15 cellular contexts compared by ENCODE assay signal in genomic region chr18:33717339-33717738, GRCh38.
DNase-seq lines count a peak whose midpoint lies in the region; ATAC-seq, FAIRE-seq and TF ChIP-seq lines count a peak whose summit lies in the region.
"Had no signal": no experiment of that assay in that cellular context is flagged by ENCODE, and none has a peak within 500 bp of the region (broad histone marks: within the 10 kb centered on the region; RNA-seq: fewer than 3 reads in every experiment).

No MANE protein-coding gene starts in this region.

- no peaks in the 10 kb centered on the region for H3K4me1 Mint-ChIP-seq in activated T-helper 1 cell treated with anti-CD3 and anti-CD28 coated beads, Interleukin-12 subunit alpha, Interleukin-12 subunit beta, Interleukin-2, Interleukin-4 antibody, amounts not matched to agents 30 ng/mL and 10 ng/mL and 1 ng/mL, durations not matched to agents 14 hours and 24 hours and 36 hours (ENCODE audit: low read depth)
- H3K4me1 Mint-ChIP-seq in CD4-positive, alpha-beta memory T cell: no peaks in the 10 kb centered on the region

- H3K4me1 ChIP-seq in GM12878 (ENCODE audit: control insufficient read depth, insufficient read depth, low read length) (peaks cover 12% of the 10 kb centered on the region), right lobe of liver (no peaks in the 10 kb centered on the region)
- no peaks in the 10 kb centered on the region for H3K4me1 ChIP-seq in CD4-positive, alpha-beta memory T cell (ENCODE audit: insufficient read depth, low read length)
- H3K4me1 ChIP-seq: BLaER1 had no signal

- SMC1A ChIA-PET in GM12878 (lab: Charles Lee; ENCODE audit: uncharacterized antibody, unreplicated experiment): interaction anchor here (0.6 to 1.6 kb wide), 4 partner anchors 12 to 48 kb away, joined by 3 to 5 read pairs (median 4); no protein-coding TSS in a partner anchor

- POLR2A ChIA-PET in GM12878 (lab: Charles Lee): no interaction called here
- POLR2A ChIA-PET in CD4-positive, alpha-beta memory T cell (lab: Charles Lee; ENCODE audit: partially characterized antibody): no interaction called here

- FAIRE-seq in D721Med (lab: Jason Lieb, UNC) (peak; percentile 48), GM12878 (lab: Jason Lieb, UNC) (no peak)
- FAIRE-seq: GM12891 had no signal

- intact Hi-C loops in GM12878 (cut with micrococcal nuclease; ENCODE audit: unreplicated experiment) (no loop called here), right lobe of liver (cut with DNase I) (no loop called here)
- intact Hi-C loops in activated T-helper 1 cell treated with anti-CD3 and anti-CD28 coated beads, Interleukin-12 subunit alpha, Interleukin-12 subunit beta, Interleukin-2, Interleukin-4 antibody, amounts not matched to agents 30 ng/mL and 10 ng/mL and 1 ng/mL, durations not matched to agents 14 hours and 24 hours and 36 hours (cut with micrococcal nuclease): no loop called here
- intact Hi-C loops in CD4-positive, alpha-beta memory T cell (cut with micrococcal nuclease): no loop called here

- H4K20me1 ChIP-seq in GM12878 (ENCODE audit: control insufficient read depth, insufficient read depth): no peaks in the 10 kb centered on the region
- H4K20me1 ChIP-seq: BLaER1 had no signal

- CTCF ChIA-PET in GM12878 (lab: Yijun Ruan, JAX): interaction anchor here (0.9 to 2.3 kb wide), 4 partner anchors 9 to 16 kb away, joined by 3 to 9 read pairs (median 4); no protein-coding TSS in a partner anchor
- CTCF ChIA-PET in CD4-positive, alpha-beta memory T cell (lab: Charles Lee; ENCODE audit: partially characterized antibody): no interaction called here

- TF ChIP-seq RAD21 in GM12878 (IDR thresholded peaks at IDR 0.05; ENCODE audit: insufficient read depth, low read depth, low read length): no peak

- TF ChIP-seq POLR2A in GM12878 (IDR thresholded peaks at IDR 0.05; ENCODE audit: low read depth, low read length) (no peak), right lobe of liver (IDR thresholded peaks at IDR 0.05) (no peak)

- H3K9me3 Mint-ChIP-seq in activated T-helper 1 cell treated with anti-CD3 and anti-CD28 coated beads, Interleukin-12 subunit alpha, Interleukin-12 subunit beta, Interleukin-2, Interleukin-4 antibody, amounts not matched to agents 30 ng/mL and 10 ng/mL and 1 ng/mL, durations not matched to agents 14 hours and 24 hours and 36 hours: peaks cover 3% of the 10 kb centered on the region
- H3K9me3 Mint-ChIP-seq in CD4-positive, alpha-beta memory T cell: peaks cover 4 to 18% (median 11%) of the 10 kb centered on the region in 8 donors

- no peak for TF ChIP-seq EP300 in GM12878 (IDR thresholded peaks at IDR 0.05; ENCODE audit: borderline replicate concordance in 1 of 2, control insufficient read depth in 1 of 2, low read depth in 2 of 2, low read length in 2 of 2)

- DNase-seq in D721Med (ENCODE audit: insufficient read length, low spot score) (no peak), GM12878 (ENCODE audit: low read depth, low spot score) (no peak), right lobe of liver (no peak)
- DNase-seq in activated T-helper 1 cell treated with anti-CD3 and anti-CD28 coated beads, Interleukin-12 subunit alpha, Interleukin-12 subunit beta, Interleukin-2, Interleukin-4 antibody, amounts not matched to agents 30 ng/mL and 10 ng/mL and 1 ng/mL, durations not matched to agents 14 hours and 24 hours and 36 hours (ENCODE audit: low spot score): no peak
- no peak for DNase-seq in CD4-positive, alpha-beta memory T cell
- DNase-seq: 8988T, AML-193, DMS 273 treated with DMSO at 0.1 percent for 48 hours, GOT3, H9 had no signal

- RAD21 ChIA-PET in GM12878 (lab: Charles Lee; ENCODE audit: unreplicated experiment): no interaction called here

- H3K4me2 ChIP-seq in GM12878 (ENCODE audit: control insufficient read depth, insufficient read depth): no peak overlapping the region
- H3K4me2 ChIP-seq: BLaER1 had no signal

- no peak overlapping the region for H2AFZ ChIP-seq in GM12878 (ENCODE audit: control insufficient read depth, low read depth, low read length)

- no peak for TF ChIP-seq CTCF in D721Med (IDR thresholded peaks at IDR 0.05; ENCODE audit: insufficient read depth, missing control alignments)
- no peak for TF ChIP-seq CTCF in GM12878 (IDR thresholded peaks at IDR 0.05 in 2 of 3, conservative IDR thresholded peaks at IDR 0.05 in 1 of 3; ENCODE audit: control insufficient read depth in 2 of 3, extremely low read depth in 1 of 3, insufficient read depth in 1 of 3, low read depth in 3 of 3, low read length in 3 of 3)
- TF ChIP-seq CTCF in right lobe of liver (IDR thresholded peaks at IDR 0.05): no peak

- H3K36me3 ChIP-seq in GM12878 (ENCODE audit: control insufficient read depth in 2 of 2, insufficient read depth in 2 of 2, low read length in 1 of 2) (no peaks in the 10 kb centered on the region), right lobe of liver (no peaks in the 10 kb centered on the region)
- H3K36me3 ChIP-seq in CD4-positive, alpha-beta memory T cell (ENCODE audit: insufficient read depth, low read length): no peaks in the 10 kb centered on the region
- H3K36me3 ChIP-seq: BLaER1 had no signal

- H3K27ac ChIP-seq in GM12878 (ENCODE audit: control insufficient read depth, insufficient read depth) (no peak overlapping the region), right lobe of liver (no peak overlapping the region)
- no peak overlapping the region for H3K27ac ChIP-seq in CD4-positive, alpha-beta memory T cell (ENCODE audit: low read depth, low read length)
- H3K27ac ChIP-seq: BLaER1, HL-60 had no signal

- H3K27me3 ChIP-seq in GM12878 (replicated peaks in 1 of 2; ENCODE audit: control insufficient read depth in 2 of 2, insufficient read depth in 2 of 2, low read length in 1 of 2) (no peaks in the 10 kb centered on the region), right lobe of liver (no peaks in the 10 kb centered on the region)
- H3K27me3 ChIP-seq in CD4-positive, alpha-beta memory T cell (ENCODE audit: insufficient read depth, low read length): no peaks in the 10 kb centered on the region
- H3K27me3 ChIP-seq: BLaER1 had no signal

- H3K4me3 ChIP-seq in GM12878 (no peak overlapping the region), right lobe of liver (no peak overlapping the region)
- H3K4me3 ChIP-seq in CD4-positive, alpha-beta memory T cell (ENCODE audit: low read length in 2 of 2): no peak overlapping the region
- H3K4me3 ChIP-seq: BLaER1 had no signal

- no TSS peak for BruUV-seq in GM12878 (replicated peaks; lab: Mats Ljungman, UMichigan)

- no peaks in the 10 kb centered on the region for H3K79me2 ChIP-seq in GM12878 (ENCODE audit: control insufficient read depth, insufficient read depth, low read length)

- H3K27ac Mint-ChIP-seq in activated T-helper 1 cell treated with anti-CD3 and anti-CD28 coated beads, Interleukin-12 subunit alpha, Interleukin-12 subunit beta, Interleukin-2, Interleukin-4 antibody, amounts not matched to agents 30 ng/mL and 10 ng/mL and 1 ng/mL, durations not matched to agents 14 hours and 24 hours and 36 hours: no peak overlapping the region
- H3K27ac Mint-ChIP-seq in CD4-positive, alpha-beta memory T cell: no peak overlapping the region
- H3K27ac Mint-ChIP-seq: H9 had no signal

- no peaks in the 10 kb centered on the region for H3K36me3 Mint-ChIP-seq in activated T-helper 1 cell treated with anti-CD3 and anti-CD28 coated beads, Interleukin-12 subunit alpha, Interleukin-12 subunit beta, Interleukin-2, Interleukin-4 antibody, amounts not matched to agents 30 ng/mL and 10 ng/mL and 1 ng/mL, durations not matched to agents 14 hours and 24 hours and 36 hours (ENCODE audit: low read depth)
- no peaks in the 10 kb centered on the region for H3K36me3 Mint-ChIP-seq in CD4-positive, alpha-beta memory T cell

- H3K9me3 ChIP-seq in GM12878 (replicated peaks; ENCODE audit: control insufficient read depth, insufficient read depth, low read length): no peaks in the 10 kb centered on the region
- H3K9me3 ChIP-seq in right lobe of liver: no peaks in the 10 kb centered on the region
- no peaks in the 10 kb centered on the region for H3K9me3 ChIP-seq in CD4-positive, alpha-beta memory T cell (ENCODE audit: control insufficient read depth in 1 of 2, low read length in 2 of 2)
- H3K9me3 ChIP-seq: BLaER1 had no signal

- WGBS in GM12878 (ENCODE audit: insufficient coverage, insufficient replicate concordance, low lambda C conversion rate, missing lambda C conversion rate): 13% methylated on average over 2 of the region's 2 CpGs
- WGBS in right lobe of liver (ENCODE audit: insufficient coverage, low coverage, low lambda C conversion rate, missing lambda C conversion rate): 76% methylated on average over 2 of the region's 2 CpGs

- H3K9ac ChIP-seq in GM12878 (ENCODE audit: control insufficient read depth, insufficient read depth, low read length): no peak overlapping the region
- H3K9ac ChIP-seq: BLaER1 had no signal

- ATAC-seq in GM18867 (IDR thresholded peaks at IDR 0.05; ENCODE audit: unreplicated experiment) (peak; percentile 64), HG03432 (IDR thresholded peaks at IDR 0.05; ENCODE audit: unreplicated experiment) (peak; percentile 39), GM12878 (0 out of 3 replicates have a peak, but pooled peaks have one; percentile 28), right lobe of liver (no peak)

- no peak overlapping the region for H3K4me3 Mint-ChIP-seq in activated T-helper 1 cell treated with anti-CD3 and anti-CD28 coated beads, Interleukin-12 subunit alpha, Interleukin-12 subunit beta, Interleukin-2, Interleukin-4 antibody, amounts not matched to agents 30 ng/mL and 10 ng/mL and 1 ng/mL, durations not matched to agents 14 hours and 24 hours and 36 hours
- no peak overlapping the region for H3K4me3 Mint-ChIP-seq in CD4-positive, alpha-beta memory T cell
- H3K4me3 Mint-ChIP-seq: H9 had no signal

- in situ Hi-C loops in GM12878 (cut with MboI): no loop called here

- H3K27me3 Mint-ChIP-seq in activated T-helper 1 cell treated with anti-CD3 and anti-CD28 coated beads, Interleukin-12 subunit alpha, Interleukin-12 subunit beta, Interleukin-2, Interleukin-4 antibody, amounts not matched to agents 30 ng/mL and 10 ng/mL and 1 ng/mL, durations not matched to agents 14 hours and 24 hours and 36 hours (ENCODE audit: insufficient read depth): no peaks in the 10 kb centered on the region
- H3K27me3 Mint-ChIP-seq in CD4-positive, alpha-beta memory T cell: no peaks in the 10 kb centered on the region

TF ChIP-seq in GM12878, 131 proteins besides CTCF, POLR2A, EP300 and RAD21 (continues in another document):
- TF ChIP-seq, protein P1, sequence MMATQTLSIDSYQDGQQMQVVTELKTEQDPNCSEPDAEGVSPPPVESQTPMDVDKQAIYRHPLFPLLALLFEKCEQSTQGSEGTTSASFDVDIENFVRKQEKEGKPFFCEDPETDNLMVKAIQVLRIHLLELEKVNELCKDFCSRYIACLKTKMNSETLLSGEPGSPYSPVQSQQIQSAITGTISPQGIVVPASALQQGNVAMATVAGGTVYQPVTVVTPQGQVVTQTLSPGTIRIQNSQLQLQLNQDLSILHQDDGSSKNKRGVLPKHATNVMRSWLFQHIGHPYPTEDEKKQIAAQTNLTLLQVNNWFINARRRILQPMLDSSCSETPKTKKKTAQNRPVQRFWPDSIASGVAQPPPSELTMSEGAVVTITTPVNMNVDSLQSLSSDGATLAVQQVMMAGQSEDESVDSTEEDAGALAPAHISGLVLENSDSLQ (IDR thresholded peaks at IDR 0.05): peak; percentile 52; the same call in 1 of the 2 replicates

Comparison
In these comparisons a context has a peak if more than half of its experiments do, and no peak if none do; other contexts are left out.
1. ATAC-seq: peak in GM18867 (single experiment), HG03432 (single experiment) and GM12878 (single experiment); none in right lobe of liver (0 of 4).